25 cellular contexts compared by ENCODE assay signal in the genomic region with DNA sequence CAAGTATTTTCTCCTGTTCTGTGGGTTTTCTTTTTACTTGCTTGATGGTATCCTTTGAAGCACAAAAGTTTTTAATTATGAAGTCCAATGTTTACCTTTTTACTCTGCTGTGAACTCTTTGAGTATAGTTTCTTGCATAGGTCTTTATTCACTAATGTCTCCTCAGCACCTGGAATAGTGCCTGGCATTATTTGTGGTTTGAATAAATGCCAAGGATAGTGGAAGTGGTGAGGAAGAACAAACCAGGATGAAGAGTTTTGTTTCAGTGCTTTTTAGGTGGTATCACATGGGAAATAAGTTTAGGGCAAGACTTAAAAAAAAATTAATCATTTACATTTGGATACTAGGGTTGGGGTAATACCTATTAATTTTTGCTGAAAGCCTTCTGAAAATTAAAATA.
"Had no signal": no experiment of that assay in that cellular context is flagged by ENCODE, and none has a peak within 500 bp of the region (broad histone marks: within the 10 kb centered on the region; RNA-seq: fewer than 3 reads in every experiment).

No MANE protein-coding gene starts in this region.

- H3K27ac ChIP-seq: epithelial cell of prostate, esophagus muscularis mucosa, hepatocyte, left ventricle myocardium inferior, lower lobe of right lung, neural progenitor cell, ovary, right lobe of liver, suprapubic skin, tibial artery, upper lobe of left lung, uterus had no signal

- H3K4me1 ChIP-seq: lower lobe of right lung, neural progenitor cell, right lobe of liver, suprapubic skin, uterus had no signal

- H3K4me2 ChIP-seq: hepatocyte, neural progenitor cell had no signal

- H3K9me3 ChIP-seq: esophagus muscularis mucosa, gastrocnemius medialis, left ventricle myocardium inferior, lower lobe of right lung, ovary, right lobe of liver, suprapubic skin, tibial artery, upper lobe of left lung, uterus had no signal

- DNase-seq: effector memory CD4-positive, alpha-beta T cell; gastrocnemius medialis; kidney; left cardiac atrium; left ventricle myocardium inferior; lower lobe of right lung; mesenchymal stem cell; midbrain; nucleus accumbens; ovary; retina; right lobe of liver; stimulated activated CD4-positive, alpha-beta T cell treated with anti-CD3 and anti-CD28 coated beads, Interleukin-4, amount 100 ng/mL, for 1 hour; stimulated activated CD8-positive, alpha-beta memory T cell treated with anti-CD3 and anti-CD28 coated beads, Interleukin-4, amount 100 ng/mL, for 48 hours; stimulated activated naive CD8-positive, alpha-beta T cell treated with anti-CD3 and anti-CD28 coated beads, Interleukin-15, Interleukin-2, amounts not matched to agents 100 U/mL and 50 U/mL, for 24 hours; tibial artery; upper lobe of left lung; uterus had no signal

- H3K36me3 ChIP-seq: neural progenitor cell, ovary, right lobe of liver, uterus had no signal

- ATAC-seq: gastrocnemius medialis; left cardiac atrium; lower lobe of right lung; natural killer cell treated with Interleukin-12 subunit alpha and Interleukin-12 subunit beta and Interleukin-15 and Interleukin-18, amount 100 ng/mL, for 72 hours; right lobe of liver; stimulated activated effector memory CD8-positive, alpha-beta T cell treated with anti-CD3 and anti-CD28 coated beads, Interleukin-12 subunit alpha, Interleukin-12 subunit beta, amount 100 ng/mL, for 72 hours; stimulated activated naive CD8-positive, alpha-beta T cell treated with anti-CD3 and anti-CD28 coated beads, Interleukin-15, Interleukin-2, amounts not matched to agents 100 U/mL and 50 U/mL, for 24 hours had no signal

- FAIRE-seq: kidney had no signal

- H3K9ac ChIP-seq: neural progenitor cell had no signal

- H3K4me3 ChIP-seq: esophagus muscularis mucosa, gastrocnemius medialis, hepatocyte, left ventricle myocardium inferior, lower lobe of right lung, neural progenitor cell, ovary, right lobe of liver, suprapubic skin, tibial artery, upper lobe of left lung, uterus had no signal

- H3K27me3 ChIP-seq: esophagus muscularis mucosa, gastrocnemius medialis, hepatocyte, neural progenitor cell, ovary, right lobe of liver, suprapubic skin, tibial artery, upper lobe of left lung, uterus had no signal

- H2AFZ ChIP-seq: hepatocyte, neural progenitor cell had no signal
